In genomic region chr1:200406161-200406797, GRCh38 we compare ENCODE assay signal across 12 cellular contexts. TPM values are rescaled to one million over a fixed set of nuclear protein-coding genes. Genes with fewer than 3 reads are reported as not detected.
A peak's percentile ranks its signal among the peaks of the same experiment; 100 is the strongest.
DNase-seq lines count a peak whose midpoint lies in the region; ATAC-seq and TF ChIP-seq lines count a peak whose summit lies in the region.
"Had no signal": no experiment of that assay in that cellular context is flagged by ENCODE, and none has a peak within 500 bp of the region (broad histone marks: within the 10 kb centered on the region; RNA-seq: fewer than 3 reads in every experiment).

No MANE protein-coding gene starts in this region.

- DNase-seq in activated CD4-positive, alpha-beta T cell treated with anti-CD3 and anti-CD28 coated beads, Interleukin-2, amount 10 ng/mL, durations not matched to agents 24 days and 14 days: no peak
- no peak for DNase-seq in activated CD4-positive, alpha-beta T cell treated with anti-CD3 and anti-CD28 coated beads for 4 hours
- DNase-seq in Panc1 (ENCODE audit: low read depth, low spot score) (no peak), epithelial cell of proximal tubule (ENCODE audit: low read depth) (no peak), retinal pigment epithelial cell (ENCODE audit: low read depth) (no peak), hypothalamus (lab: John Stamatoyannopoulos, UW) (no peak)
- DNase-seq: activated CD4-positive, alpha-beta T cell treated with anti-CD3 and anti-CD28 coated beads, Interleukin-2, amount 50 U/mL, for 1 hour; NCI-H1436 treated with DMSO at 0.1 percent for 48 hours; small intestine had no signal

- in situ Hi-C loops in Panc1 (cut with HindIII; ENCODE audit: low pct_unique_long_range_greater_than_20kb, low sequenced_read_pairs): no loop called here

- TF ChIP-seq CTCF in Panc1 (IDR thresholded peaks at IDR 0.05) (no peak), epithelial cell of proximal tubule (conservative IDR thresholded peaks at IDR 0.05; ENCODE audit: low read depth, low read length) (no peak), retinal pigment epithelial cell (conservative IDR thresholded peaks at IDR 0.05; ENCODE audit: low read depth, low read length) (no peak)

- no peak overlapping the region for H3K27ac Mint-ChIP-seq in activated CD4-positive, alpha-beta T cell treated with anti-CD3 and anti-CD28 coated beads, Interleukin-2, amount 10 ng/mL, durations not matched to agents 24 days and 14 days

- peak overlapping the region; percentile 28 to 34; a peak in 3 of 4 replicates for H3K4me3 ChIP-seq in Panc1 (ENCODE audit: low read depth in 2 of 2, low read length in 2 of 2)
- peak overlapping the region; percentile 19 for H3K4me3 ChIP-seq in epithelial cell of proximal tubule (ENCODE audit: low read depth, low read length)
- peak overlapping the region; percentile 1 for H3K4me3 ChIP-seq in retinal pigment epithelial cell (ENCODE audit: low read length)
- H3K4me3 ChIP-seq: ascending aorta had no signal

- H3K36me3 Mint-ChIP-seq in activated CD4-positive, alpha-beta T cell treated with anti-CD3 and anti-CD28 coated beads, Interleukin-2, amount 10 ng/mL, durations not matched to agents 24 days and 14 days (ENCODE audit: low read depth): peaks cover 56% of the 10 kb centered on the region

- no peak for ATAC-seq in Panc1
- no peak for ATAC-seq in HG03159 (IDR thresholded peaks at IDR 0.05; ENCODE audit: unreplicated experiment)
- ATAC-seq in GM19395 (IDR thresholded peaks at IDR 0.05; ENCODE audit: unreplicated experiment): no peak

- H3K27me3 Mint-ChIP-seq in activated CD4-positive, alpha-beta T cell treated with anti-CD3 and anti-CD28 coated beads, Interleukin-2, amount 10 ng/mL, durations not matched to agents 24 days and 14 days: no peaks in the 10 kb centered on the region

- H3K4me3 Mint-ChIP-seq in activated CD4-positive, alpha-beta T cell treated with anti-CD3 and anti-CD28 coated beads, Interleukin-2, amount 10 ng/mL, durations not matched to agents 24 days and 14 days: peak overlapping the region; percentile 62

- intact Hi-C loops in activated CD4-positive, alpha-beta T cell treated with anti-CD3 and anti-CD28 coated beads, Interleukin-2, amount 10 ng/mL, durations not matched to agents 24 days and 14 days (cut with micrococcal nuclease): no loop called here
- intact Hi-C loops in Panc1 (cut with micrococcal nuclease; ENCODE audit: unreplicated experiment): no loop called here

- H3K36me3 ChIP-seq in Panc1 (ENCODE audit: control insufficient read depth, insufficient read depth, low read length): peaks cover 43% of the 10 kb centered on the region

- H3K4me1 Mint-ChIP-seq in activated CD4-positive, alpha-beta T cell treated with anti-CD3 and anti-CD28 coated beads, Interleukin-2, amount 10 ng/mL, durations not matched to agents 24 days and 14 days: peaks cover 46% of the 10 kb centered on the region

- no peaks in the 10 kb centered on the region for H3K9me3 Mint-ChIP-seq in activated CD4-positive, alpha-beta T cell treated with anti-CD3 and anti-CD28 coated beads, Interleukin-2, amount 10 ng/mL, durations not matched to agents 24 days and 14 days

- POLR2A ChIA-PET in Panc1 (lab: Charles Lee): interaction anchor here (0.6 to 0.7 kb wide), 3 partner anchors 14 to 86 kb away, joined by 4 to 8 read pairs (median 5); no protein-coding TSS in a partner anchor

- H3K9me3 ChIP-seq in Panc1 (ENCODE audit: control insufficient read depth, insufficient read depth, low read depth, low read length): no peaks in the 10 kb centered on the region
- H3K9me3 ChIP-seq: ascending aorta had no signal

- peak overlapping the region; percentile 87 for H3K27ac ChIP-seq in Panc1 (ENCODE audit: low read length)
- H3K27ac ChIP-seq: ascending aorta had no signal

- peaks cover 54% of the 10 kb centered on the region for H3K4me1 ChIP-seq in Panc1 (ENCODE audit: control insufficient read depth, insufficient read depth, low read length)

- H3K27me3 ChIP-seq in Panc1 (ENCODE audit: control insufficient read depth, insufficient read depth, low read length): no peaks in the 10 kb centered on the region
- H3K27me3 ChIP-seq: ascending aorta had no signal

- BruUV-seq in Panc1 (replicated peaks; lab: Mats Ljungman, UMichigan): no TSS peak

- CTCF ChIA-PET in Panc1 (lab: Charles Lee): interaction anchor here (0.7 kb wide), 1 partner anchor 101 kb away, joined by 8 read pairs; no protein-coding TSS in a partner anchor

RNA-seq across cellular contexts. Expression of gene ZNF281, which starts 3.6 kb away (rescaled TPM):
- total RNA-seq in activated CD4-positive, alpha-beta T cell treated with anti-CD3 and anti-CD28 coated beads, Interleukin-2, amount 10 ng/mL, durations not matched to agents 24 days and 14 days: 19.0 and 20.4 TPM in 2 replicates
- 34.2 TPM for total RNA-seq in Panc1 (2021; ENCODE audit: unreplicated experiment)
- polyA plus RNA-seq in Panc1 (2012; ENCODE audit: insufficient read length): 18.4 TPM
- 17.4 and 18.0 TPM in 2 replicates for total RNA-seq in epithelial cell of proximal tubule
